ENCODE assay signal across 8 cellular contexts in the genomic region with DNA sequence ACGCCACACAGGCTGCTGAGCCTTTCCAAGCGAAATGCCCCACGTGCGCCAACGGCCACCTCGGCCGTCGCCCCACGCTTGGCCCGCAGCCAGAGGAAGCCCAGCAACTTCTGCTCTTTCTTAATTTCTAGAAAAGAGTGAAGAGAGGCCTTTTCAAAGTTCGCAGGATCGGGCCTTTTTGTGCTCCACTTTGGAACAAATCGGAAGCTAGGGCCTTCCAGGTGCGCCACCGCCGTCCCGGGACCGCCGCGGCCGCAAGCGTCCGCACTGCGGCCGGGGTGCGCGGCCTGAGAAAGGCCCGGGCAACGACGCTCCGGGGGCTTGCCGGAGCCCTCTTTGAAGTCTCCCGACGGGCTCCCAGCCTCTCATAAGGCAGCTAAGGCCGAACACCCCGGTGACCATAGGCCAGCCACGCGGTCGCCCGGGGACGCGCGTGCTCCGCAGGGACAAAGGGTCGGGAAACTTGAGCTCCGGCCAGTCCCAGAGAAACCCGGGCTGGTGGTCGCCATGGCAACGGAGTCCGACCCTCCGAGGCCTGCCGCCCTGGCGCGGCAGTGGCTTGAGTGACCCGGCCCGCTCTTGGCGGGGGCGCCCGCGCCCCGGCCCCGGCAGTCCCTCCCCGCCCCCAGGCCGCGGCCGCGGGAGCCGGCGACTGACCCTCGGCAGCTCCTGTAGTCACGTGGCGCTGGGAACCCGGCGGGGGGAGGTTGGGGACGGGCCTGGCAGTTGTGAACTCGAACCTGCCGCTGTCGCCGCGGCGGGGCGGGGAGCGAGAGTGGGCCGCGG. TPM values are rescaled to one million over a fixed set of nuclear protein-coding genes. Genes with fewer than 3 reads are reported as not detected.
DNase-seq lines count a peak whose midpoint lies in the region; ATAC-seq and TF ChIP-seq lines count a peak whose summit lies in the region.

Gene REPIN1 (plus strand): TSS at position 725 of the 786 bp plus-strand sequence. CDS start 890 bp downstream, outside the sequence.

- peaks cover 57% of the 10 kb centered on the region for H3K4me1 ChIP-seq in left ventricle myocardium inferior
- peaks cover 22% of the 10 kb centered on the region for H3K4me1 ChIP-seq in prostate gland (replicated peaks)
- peaks cover 24% of the 10 kb centered on the region for H3K4me1 ChIP-seq in upper lobe of right lung

- H3K36me3 Mint-ChIP-seq in T-helper 17 cell (ENCODE audit: low read depth), result no peaks in the 10 kb centered on the region

- DNase-seq in GM12865 (ENCODE audit: low read depth) (peak; percentile 95), NCI-H128 (lab: John Stamatoyannopoulos, UW; ENCODE audit: unreplicated experiment) (peak; percentile 57), T-helper 17 cell (peak; percentile 54 to 69 (median 63)), amniotic stem cell (lab: John Stamatoyannopoulos, UW) (peak; percentile 36), left ventricle myocardium inferior (peak; percentile 95), prostate gland (ENCODE audit: low spot score) (peak; percentile 89), upper lobe of right lung (peak; percentile 97)

- WGBS in prostate gland, result 0% methylated on average over 42 of the region's 85 CpGs

- H3K27ac Mint-ChIP-seq in T-helper 17 cell, result peak within 1 kb of the TSS; percentile 93

- peak; percentile 58 for TF ChIP-seq POLR2A in prostate gland (IDR thresholded peaks at IDR 0.05)

- H3K27me3 Mint-ChIP-seq in T-helper 17 cell, result no peaks in the 10 kb centered on the region

- intact Hi-C loops in left ventricle myocardium inferior (cut with micrococcal nuclease), result no loop called here
- intact Hi-C loops in prostate gland (cut with DNase I), result loop anchor here (1.0 kb wide), 1 partner anchor 10 kb away; no protein-coding TSS in a partner anchor
- intact Hi-C loops in upper lobe of right lung (cut with DNase I), result no loop called here

- peak within 1 kb of the TSS; percentile 97 for H3K27ac ChIP-seq in left ventricle myocardium inferior (replicated peaks)
- peak within 1 kb of the TSS; percentile 95 to 97 for H3K27ac ChIP-seq in prostate gland
- peak within 1 kb of the TSS; percentile 99 for H3K27ac ChIP-seq in upper lobe of right lung

- peak within 1 kb of the TSS; percentile 97 for H3K4me3 Mint-ChIP-seq in T-helper 17 cell

- peaks cover 31% of the 10 kb centered on the region for H3K36me3 ChIP-seq in left ventricle myocardium inferior
- no peaks in the 10 kb centered on the region for H3K36me3 ChIP-seq in prostate gland
- H3K36me3 ChIP-seq in upper lobe of right lung, result peaks cover 29% of the 10 kb centered on the region

- peaks cover 19% of the 10 kb centered on the region for H3K4me1 Mint-ChIP-seq in T-helper 17 cell

- H3K9me3 ChIP-seq in T-helper 17 cell (ENCODE audit: control insufficient read depth, low read length, poor library complexity, severe bottlenecking) (no peaks in the 10 kb centered on the region), left ventricle myocardium inferior (replicated peaks) (no peaks in the 10 kb centered on the region), prostate gland (no peaks in the 10 kb centered on the region), upper lobe of right lung (no peaks in the 10 kb centered on the region)

- TF ChIP-seq CTCF in GM12865 (IDR thresholded peaks at IDR 0.05; ENCODE audit: insufficient read depth, low read depth, low read length, missing control alignments) (no peak), left ventricle myocardium inferior (IDR thresholded peaks at IDR 0.05; ENCODE audit: borderline replicate concordance) (no peak), prostate gland (IDR thresholded peaks at IDR 0.05) (no peak), upper lobe of right lung (IDR thresholded peaks at IDR 0.05) (no peak)

- peak; percentile 61 for ATAC-seq in HG02623 (IDR thresholded peaks at IDR 0.05; ENCODE audit: unreplicated experiment)
- peak; percentile 68 for ATAC-seq in T-helper 17 cell
- ATAC-seq in upper lobe of right lung, result peak; percentile 91

- H3K4me3 ChIP-seq in GM12865 (ENCODE audit: low read depth, low read length) (peak within 1 kb of the TSS; percentile 85), left ventricle myocardium inferior (peak within 1 kb of the TSS; percentile 96), prostate gland (peak within 1 kb of the TSS; percentile 86 to 88), upper lobe of right lung (peak within 1 kb of the TSS; percentile 85)

- no peaks in the 10 kb centered on the region for H3K27me3 ChIP-seq in left ventricle myocardium inferior (ENCODE audit: low read depth)
- no peaks in the 10 kb centered on the region for H3K27me3 ChIP-seq in prostate gland (replicated peaks; ENCODE audit: insufficient read depth)
- H3K27me3 ChIP-seq in upper lobe of right lung, result no peaks in the 10 kb centered on the region

RNA-seq across cellular contexts. Expression of gene REPIN1, which starts in this region (rescaled TPM):
- total RNA-seq in T-helper 17 cell (10 to 100 TPM; 43.0 to 49.8 TPM), left ventricle myocardium inferior (110 TPM), prostate gland (100 to 1,000 TPM; 150 to 171 TPM), upper lobe of right lung (93.7 TPM)

Comparison
In these comparisons a context has a peak if more than half of its experiments do, and no peak if none do; other contexts are left out.
1. Peak in every context shown above with its lines: DNase-seq, ATAC-seq, H3K4me3 ChIP-seq and H3K27ac ChIP-seq.
2. DNase-seq: peak in every context shown above with its lines; median percentile 97 in upper lobe of right lung; 95 in GM12865; 95 in left ventricle myocardium inferior; 89 in prostate gland; 63 in T-helper 17 cell; 57 in NCI-H128; 36 in amniotic stem cell.